ENCODE assay signal across 13 cellular contexts in the genomic region with DNA sequence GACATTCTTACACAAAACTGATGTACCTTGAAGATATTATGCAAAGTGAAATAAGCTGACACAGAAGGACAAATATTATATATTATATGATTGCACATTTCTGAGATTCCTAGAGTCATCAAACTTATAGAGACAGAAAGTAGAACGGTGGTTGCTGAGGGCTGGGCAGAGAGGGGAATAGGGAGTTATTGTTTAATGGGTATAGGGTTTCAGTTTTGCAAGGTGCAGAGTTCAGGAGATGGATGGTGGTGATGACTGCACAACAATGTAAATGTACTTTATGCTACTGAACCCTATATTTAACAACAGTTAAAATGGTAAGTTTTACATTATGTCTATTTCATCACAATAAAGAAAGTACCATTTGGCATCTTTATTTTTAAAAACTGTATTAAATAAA.
"Had no signal": no experiment of that assay in that cellular context is flagged by ENCODE, and none has a peak within 500 bp of the region (broad histone marks: within the 10 kb centered on the region; RNA-seq: fewer than 3 reads in every experiment).

No MANE protein-coding gene starts in this region.

- ATAC-seq: activated CD8-positive, alpha-beta T cell treated with anti-CD3 and anti-CD28 coated beads, Interleukin-2, amount 10 ng/mL, durations not matched to agents 7 days and 5 days; left colon; stimulated activated naive CD8-positive, alpha-beta T cell treated with anti-CD3 and anti-CD28 coated beads, Interleukin-15, amount 100 ng/mL, for 72 hours had no signal

- H3K27me3 Mint-ChIP-seq: naive B cell; stimulated activated naive CD8-positive, alpha-beta T cell treated with anti-CD3 and anti-CD28 coated beads, Interleukin-15, amount 100 ng/mL, for 72 hours had no signal

- H3K4me3 Mint-ChIP-seq: activated CD8-positive, alpha-beta T cell treated with anti-CD3 and anti-CD28 coated beads, Interleukin-2, amount 10 ng/mL, durations not matched to agents 7 days and 5 days; activated naive CD4-positive, alpha-beta T cell treated with anti-CD3 and anti-CD28 coated beads for 36 hours; naive B cell; stimulated activated naive CD8-positive, alpha-beta T cell treated with anti-CD3 and anti-CD28 coated beads, Interleukin-15, amount 100 ng/mL, for 72 hours; WTC11 had no signal

- DNase-seq: activated CD4-positive, alpha-beta T cell treated with anti-CD3 and anti-CD28 coated beads for 48 hours; activated CD8-positive, alpha-beta memory T cell treated with anti-CD3 and anti-CD28 coated beads, Interleukin-2, amount 50 U/mL, for 48 hours; activated CD8-positive, alpha-beta T cell treated with anti-CD3 and anti-CD28 coated beads, Interleukin-2, amount 10 ng/mL, durations not matched to agents 7 days and 5 days; activated naive CD4-positive, alpha-beta T cell treated with anti-CD3 and anti-CD28 coated beads for 36 hours; esophagus squamous epithelium; foreskin fibroblast; head of caudate nucleus; left colon; midbrain; naive B cell; stimulated activated CD4-positive, alpha-beta T cell treated with anti-CD3 and anti-CD28 coated beads, Interleukin-4, amount 100 ng/mL, for 4 hours; stimulated activated naive CD8-positive, alpha-beta T cell treated with anti-CD3 and anti-CD28 coated beads, Interleukin-15, amount 100 ng/mL, for 72 hours had no signal
